2 cellular contexts compared by ENCODE assay signal in the genomic region with DNA sequence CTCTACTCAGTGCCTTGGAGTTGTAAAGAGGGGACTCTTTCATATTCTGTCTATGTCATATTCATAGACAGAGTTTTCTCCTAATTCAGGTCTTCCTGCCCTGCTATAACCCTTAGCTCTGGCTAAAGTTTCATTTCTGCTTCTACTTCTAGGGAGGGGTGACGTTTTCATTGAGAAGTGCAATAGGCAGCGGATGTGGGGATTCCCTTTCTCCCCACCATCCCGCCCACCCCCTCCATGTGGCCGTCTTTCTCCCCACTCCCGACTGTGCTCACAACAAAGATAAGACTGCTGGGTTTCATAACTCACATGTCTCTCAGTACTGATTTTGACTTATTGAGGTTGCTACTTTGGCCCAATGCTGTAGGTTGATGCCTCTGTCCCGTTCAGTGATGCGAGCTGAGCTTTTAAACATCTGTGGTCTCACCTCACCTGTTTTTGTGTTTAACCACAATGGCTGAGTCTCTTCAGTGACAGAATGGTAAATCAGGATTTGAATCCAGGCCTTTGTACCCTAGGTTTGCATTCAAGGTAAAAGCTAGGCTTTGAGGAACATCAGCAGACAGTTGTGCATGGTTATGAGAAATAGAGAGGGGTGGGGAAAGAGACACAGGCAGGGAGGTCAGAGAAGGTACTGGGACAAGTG.
TF ChIP-seq lines count a peak whose summit lies in the region.

No MANE protein-coding gene starts in this region.

TF ChIP-seq in GM12891, 5 proteins besides CTCF, POLR2A, EP300 and RAD21:
- TF ChIP-seq TAF1 (IDR thresholded peaks at IDR 0.05; ENCODE audit: low read depth, low read length) (no peak), PAX5 (IDR thresholded peaks at IDR 0.05; ENCODE audit: insufficient read depth, low read length, severe bottlenecking) (no peak), POLR2AphosphoS5 (IDR thresholded peaks at IDR 0.05; ENCODE audit: low read depth, low read length) (no peak), POU2F2 (IDR thresholded peaks at IDR 0.05; ENCODE audit: low read depth, low read length) (0 out of 2 replicates have a peak, but pooled peaks have one; percentile 39), SPI1 (IDR thresholded peaks at IDR 0.05; ENCODE audit: low read depth, low read length) (peak; percentile 95)

TF ChIP-seq in K562, 482 proteins besides CTCF, POLR2A, EP300 and RAD21:
- TF ChIP-seq, protein P1, sequence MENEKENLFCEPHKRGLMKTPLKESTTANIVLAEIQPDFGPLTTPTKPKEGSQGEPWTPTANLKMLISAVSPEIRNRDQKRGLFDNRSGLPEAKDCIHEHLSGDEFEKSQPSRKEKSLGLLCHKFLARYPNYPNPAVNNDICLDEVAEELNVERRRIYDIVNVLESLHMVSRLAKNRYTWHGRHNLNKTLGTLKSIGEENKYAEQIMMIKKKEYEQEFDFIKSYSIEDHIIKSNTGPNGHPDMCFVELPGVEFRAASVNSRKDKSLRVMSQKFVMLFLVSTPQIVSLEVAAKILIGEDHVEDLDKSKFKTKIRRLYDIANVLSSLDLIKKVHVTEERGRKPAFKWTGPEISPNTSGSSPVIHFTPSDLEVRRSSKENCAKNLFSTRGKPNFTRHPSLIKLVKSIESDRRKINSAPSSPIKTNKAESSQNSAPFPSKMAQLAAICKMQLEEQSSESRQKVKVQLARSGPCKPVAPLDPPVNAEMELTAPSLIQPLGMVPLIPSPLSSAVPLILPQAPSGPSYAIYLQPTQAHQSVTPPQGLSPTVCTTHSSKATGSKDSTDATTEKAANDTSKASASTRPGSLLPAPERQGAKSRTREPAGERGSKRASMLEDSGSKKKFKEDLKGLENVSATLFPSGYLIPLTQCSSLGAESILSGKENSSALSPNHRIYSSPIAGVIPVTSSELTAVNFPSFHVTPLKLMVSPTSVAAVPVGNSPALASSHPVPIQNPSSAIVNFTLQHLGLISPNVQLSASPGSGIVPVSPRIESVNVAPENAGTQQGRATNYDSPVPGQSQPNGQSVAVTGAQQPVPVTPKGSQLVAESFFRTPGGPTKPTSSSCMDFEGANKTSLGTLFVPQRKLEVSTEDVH (IDR thresholded peaks at IDR 0.05; ENCODE audit: low read depth, partially characterized antibody), result no peak
- TF ChIP-seq RCOR1 (IDR thresholded peaks at IDR 0.05; ENCODE audit: borderline replicate concordance in 1 of 2, low read depth in 2 of 2, low read length in 2 of 2) (0 out of 4 replicates have a peak, but pooled peaks of 1 of the 2 experiments have one; percentile 3), ZNF3 (CRISPR knock-in tag; IDR thresholded peaks at IDR 0.05) (no peak), BCOR (IDR thresholded peaks at IDR 0.05) (peak; percentile 61; the same call in 1 of the 2 replicates), KDM1A (IDR thresholded peaks at IDR 0.05) (peak; percentile 21 to 36; a peak in 1 of 4 replicates), RBM25 (IDR thresholded peaks at IDR 0.05; ENCODE audit: low read depth, low read length, severe bottlenecking) (peak; percentile 10), CBX5 (IDR thresholded peaks at IDR 0.05; ENCODE audit: borderline replicate concordance, low read depth) (0 out of 2 replicates have a peak, but pooled peaks have one; percentile 24), HDAC1 (IDR thresholded peaks at IDR 0.05) (peak; percentile 24 to 72; a peak in 1 of 4 replicates), CBX3 (IDR thresholded peaks at IDR 0.05; ENCODE audit: borderline replicate concordance in 1 of 2, low read length in 2 of 2) (peak in 1 of 2 experiments; percentile 51; a peak in 1 of 3 replicates)
- TF ChIP-seq, protein P2, sequence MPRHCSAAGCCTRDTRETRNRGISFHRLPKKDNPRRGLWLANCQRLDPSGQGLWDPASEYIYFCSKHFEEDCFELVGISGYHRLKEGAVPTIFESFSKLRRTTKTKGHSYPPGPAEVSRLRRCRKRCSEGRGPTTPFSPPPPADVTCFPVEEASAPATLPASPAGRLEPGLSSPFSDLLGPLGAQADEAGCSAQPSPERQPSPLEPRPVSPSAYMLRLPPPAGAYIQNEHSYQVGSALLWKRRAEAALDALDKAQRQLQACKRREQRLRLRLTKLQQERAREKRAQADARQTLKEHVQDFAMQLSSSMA (CRISPR knock-in tag; IDR thresholded peaks at IDR 0.05), result no peak
